ENCODE assay signal across 8 cellular contexts in the genomic region with DNA sequence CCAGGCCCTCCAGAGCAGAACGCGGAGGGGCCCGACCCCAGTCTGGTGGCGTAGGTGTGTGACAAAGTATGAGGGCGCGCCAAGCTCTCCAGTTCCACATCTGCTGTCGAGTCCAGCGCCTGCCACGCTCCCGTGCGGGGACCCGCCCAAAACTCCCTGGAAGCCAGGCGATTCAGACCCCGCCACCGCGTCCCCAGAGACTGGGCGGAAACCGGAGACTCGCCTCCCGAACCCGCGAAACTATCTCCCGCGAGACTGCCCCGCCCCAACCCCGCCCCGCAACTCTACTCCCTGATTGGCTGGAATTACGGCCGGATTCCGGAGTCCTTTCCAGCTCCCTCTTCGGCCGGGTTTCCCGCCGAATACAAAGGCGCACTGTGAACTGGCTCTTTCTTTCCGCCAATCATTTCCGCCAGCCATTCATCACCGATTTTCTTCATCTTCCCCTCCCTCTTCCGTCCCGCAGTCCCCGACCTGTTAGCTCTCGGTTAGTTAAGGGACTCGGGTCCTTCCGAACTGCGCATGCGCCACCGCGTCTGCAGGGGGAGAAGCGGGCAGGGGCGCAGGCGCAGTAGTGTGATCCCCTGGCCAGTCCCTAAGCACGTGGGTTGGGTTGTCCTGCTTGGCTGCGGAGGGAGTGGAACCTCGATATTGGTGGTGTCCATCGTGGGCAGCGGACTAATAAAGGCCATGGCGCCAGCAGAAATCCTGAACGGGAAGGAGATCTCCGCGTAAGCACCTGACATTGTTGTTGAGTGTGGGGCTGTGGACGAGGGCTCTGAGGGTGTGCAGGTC. TPM values are rescaled to one million over a fixed set of nuclear protein-coding genes. Genes with fewer than 3 reads are reported as not detected.
DNase-seq lines count a peak whose midpoint lies in the region; ATAC-seq and TF ChIP-seq lines count a peak whose summit lies in the region.

Gene MTHFD1 (plus strand): TSS at position 616 of the 795 bp plus-strand sequence. CDS start 75 bp downstream, at position 691.

- peak; percentile 82 for ATAC-seq in HG03460 (IDR thresholded peaks at IDR 0.05; ENCODE audit: unreplicated experiment)

- H3K4me1 ChIP-seq in BE2C (no peaks in the 10 kb centered on the region), colonic mucosa (peaks cover 4% of the 10 kb centered on the region)

- TF ChIP-seq CTCF in BE2C (IDR thresholded peaks at IDR 0.05; ENCODE audit: low read depth, low read length) (no peak), colonic mucosa (IDR thresholded peaks at IDR 0.05) (no peak)

- H3K4me3 ChIP-seq in BE2C (ENCODE audit: low read depth, low read length) (peak within 1 kb of the TSS; percentile 87), colonic mucosa (peak within 1 kb of the TSS; percentile 78)

- H3K27ac ChIP-seq in colonic mucosa = peak within 1 kb of the TSS; percentile 79

- H3K27me3 ChIP-seq in BE2C = no peaks in the 10 kb centered on the region
- no peaks in the 10 kb centered on the region for H3K27me3 ChIP-seq in colonic mucosa

- no peaks in the 10 kb centered on the region for H3K9me3 ChIP-seq in BE2C
- H3K9me3 ChIP-seq in colonic mucosa = no peaks in the 10 kb centered on the region

- intact Hi-C loops in colonic mucosa (cut with DNase I) = no loop called here

- DNase-seq in BE2C = peak; percentile 99
- DNase-seq in GM19240 (ENCODE audit: insufficient read length, low spot score) = peak; percentile 91
- peak; percentile 99 to 100 for DNase-seq in NCI-H526 (lab: John Stamatoyannopoulos, UW)
- peak; percentile 98 for DNase-seq in activated CD4-positive, alpha-beta T cell treated with anti-CD3 and anti-CD28 coated beads for 48 hours
- DNase-seq in colonic mucosa = peak; percentile 98
- DNase-seq in kidney tubule cell (ENCODE audit: low spot score) = peak; percentile 100
- DNase-seq in stimulated activated CD4-positive, alpha-beta T cell treated with anti-CD3 and anti-CD28 coated beads, Interleukin-1b, Interleukin-23, amount 100 ng/mL, for 24 hours (ENCODE audit: low read depth in 4 of 4, low spot score in 1 of 4) = peak; percentile 95 to 97 (median 96)

- peak within 1 kb of the TSS; percentile 70 to 92 for H3K9ac ChIP-seq in colonic mucosa (ENCODE audit: low read depth in 2 of 2, low read length in 2 of 2)

- H3K36me3 ChIP-seq in BE2C (peaks cover 21% of the 10 kb centered on the region), colonic mucosa (no peaks in the 10 kb centered on the region)

RNA-seq across cellular contexts. Expression of gene MTHFD1, which starts in this region (rescaled TPM):
- 58.4 TPM for polyA plus RNA-seq in BE2C (2012; ENCODE audit: insufficient read depth, insufficient read length, low read depth)
- 100 to 1,000 TPM in 1 of 2 donors, 10 to 100 TPM in 1; 38.1 to 123 TPM for total RNA-seq in colonic mucosa

Comparison
In these comparisons a context has a peak if more than half of its experiments do, and no peak if none do; other contexts are left out.
1. Peak in every context shown above with its lines: DNase-seq, ATAC-seq, H3K4me3 ChIP-seq and H3K27ac ChIP-seq.